6 cellular contexts compared by ENCODE assay signal in genomic region chr19:663682-664117, GRCh38. TPM values are rescaled to one million over a fixed set of nuclear protein-coding genes. Genes with fewer than 3 reads are reported as not detected.
DNase-seq lines count a peak whose midpoint lies in the region; ATAC-seq and TF ChIP-seq lines count a peak whose summit lies in the region.

No MANE protein-coding gene starts in this region.

- H3K27me3 ChIP-seq in gastroesophageal sphincter = no peaks in the 10 kb centered on the region
- H3K27me3 ChIP-seq in thymus (ENCODE audit: control insufficient read depth, insufficient read depth) = no peaks in the 10 kb centered on the region

- peak overlapping the region; percentile 24 to 88 for H3K4me3 ChIP-seq in gastroesophageal sphincter
- H3K4me3 ChIP-seq in thymus (ENCODE audit: low read length) = peak overlapping the region; percentile 95

- ATAC-seq in gastroesophageal sphincter (no peak), GM19455 (IDR thresholded peaks at IDR 0.05; ENCODE audit: unreplicated experiment) (no peak)

- TF ChIP-seq POLR2A in gastroesophageal sphincter (IDR thresholded peaks at IDR 0.05) = no peak

- peaks cover 0 to 2% of the 10 kb centered on the region in 2 donors for H3K36me3 ChIP-seq in gastroesophageal sphincter
- H3K36me3 ChIP-seq in thymus (ENCODE audit: control insufficient read depth, insufficient read depth) = peaks cover 7% of the 10 kb centered on the region

- no peak for TF ChIP-seq CTCF in gastroesophageal sphincter (IDR thresholded peaks at IDR 0.05)

- H3K9me3 ChIP-seq in gastroesophageal sphincter (no peaks in the 10 kb centered on the region), thymus (ENCODE audit: control insufficient read depth) (no peaks in the 10 kb centered on the region)

- no peak for TF ChIP-seq EP300 in gastroesophageal sphincter (IDR thresholded peaks at IDR 0.05)

- peak; percentile 22 for DNase-seq in activated CD4-positive, alpha-beta T cell treated with anti-CD3 and anti-CD28 coated beads for 48 hours
- no peak for DNase-seq in activated CD4-positive, alpha-beta T cell treated with anti-CD3 and anti-CD28 coated beads for 1 hour
- no peak for DNase-seq in NCI-H1694 treated with DMSO at 0.1 percent for 48 hours (lab: John Stamatoyannopoulos, UW)

- 39% methylated on average over 11 of the region's 18 CpGs; no CpG with 5 or more reads in 1 of the 2 donors for WGBS in gastroesophageal sphincter (ENCODE audit: low coverage in 1 of 2), 2 donors
- WGBS in thymus = 73% methylated on average over 18 of the region's 18 CpGs

- peaks cover 0 to 60% (median 43%) of the 10 kb centered on the region in 3 donors for H3K4me1 ChIP-seq in gastroesophageal sphincter
- H3K4me1 ChIP-seq in thymus (ENCODE audit: control insufficient read depth, insufficient read depth, low read length) = peaks cover 25% of the 10 kb centered on the region

- peak overlapping the region; percentile 83 to 96 (median 90) for H3K27ac ChIP-seq in gastroesophageal sphincter
- peak overlapping the region; percentile 73 for H3K27ac ChIP-seq in thymus (ENCODE audit: low read depth)

RNA-seq across cellular contexts. Expression of gene RNF126, which starts 0.7 kb away (rescaled TPM):
- 10 to 100 TPM; 47.7 to 57.9 (median 52.0) TPM for total RNA-seq in gastroesophageal sphincter
- 38.2 TPM for polyA plus RNA-seq in thymus

RNA-seq across cellular contexts. Expression of gene FSTL3, which starts 12.5 kb away (rescaled TPM):
- 100 to 1,000 TPM; 105 to 200 (median 133) TPM for total RNA-seq in gastroesophageal sphincter
- 12.5 TPM for polyA plus RNA-seq in thymus

RNA-seq across cellular contexts. Expression of gene FGF22, which starts 24.0 kb away (rescaled TPM):
- total RNA-seq in gastroesophageal sphincter = 1 to 10 TPM in 3 of 4 donors, under 1 TPM in 1; 0.67 to 4.7 (median 1.2) TPM
- 0.25 TPM for polyA plus RNA-seq in thymus

RNA-seq across cellular contexts. Expression of gene POLRMT, which starts 30.4 kb away (rescaled TPM):
- total RNA-seq in gastroesophageal sphincter = 10 to 100 TPM; 22.1 to 39.5 (median 28.1) TPM
- 130 TPM for polyA plus RNA-seq in thymus

RNA-seq across cellular contexts. Expression of gene PRSS57, which starts 31.6 kb away (rescaled TPM):
- not detected for total RNA-seq in gastroesophageal sphincter
- 1.1 TPM for polyA plus RNA-seq in thymus
